Comparison of ENCODE assay signal across 8 cellular contexts in the genomic region with DNA sequence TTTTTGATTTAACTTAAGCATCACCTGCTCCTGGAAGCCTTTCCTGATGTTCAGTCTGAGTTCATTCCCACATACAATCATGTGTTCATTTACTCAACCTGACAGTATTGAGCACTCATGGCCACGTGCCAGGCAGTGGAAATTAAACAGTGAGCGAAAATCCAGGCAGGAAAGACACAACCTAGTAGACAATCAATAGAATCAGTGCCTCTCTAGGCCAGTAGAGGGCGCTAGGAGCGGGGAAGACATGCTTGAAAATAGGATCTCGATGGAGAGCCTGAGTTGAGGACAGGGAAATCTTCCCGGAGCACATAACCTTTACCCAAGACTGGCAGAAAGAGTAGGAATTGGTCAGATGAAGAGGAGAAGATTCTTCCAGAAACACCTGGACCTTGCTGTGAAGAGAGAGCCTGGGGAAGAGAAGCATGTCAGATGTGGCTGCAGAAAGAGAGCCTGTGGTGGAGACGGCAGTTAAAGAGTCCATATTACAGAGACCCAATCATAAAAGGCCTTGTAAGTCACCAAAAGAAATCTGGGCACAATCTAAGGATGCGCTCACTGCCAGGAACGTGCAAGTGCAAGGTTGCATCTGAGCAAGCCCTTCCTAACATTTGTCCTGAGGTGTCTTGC.
DNase-seq lines count a peak whose midpoint lies in the region; ATAC-seq and TF ChIP-seq lines count a peak whose summit lies in the region.

No MANE protein-coding gene starts in this region.

- H3K36me3 Mint-ChIP-seq in mesothelial cell of epicardium: no peaks in the 10 kb centered on the region

- H4K20me1 ChIP-seq in DND-41 (ENCODE audit: insufficient read depth, low read length): no peaks in the 10 kb centered on the region

- no peaks in the 10 kb centered on the region for H3K79me2 ChIP-seq in DND-41 (ENCODE audit: insufficient read depth, low read length)

- DNase-seq in DND-41: peak; percentile 30
- peak; percentile 28 for DNase-seq in HCEC 1CT
- DNase-seq in SK-N-DZ (ENCODE audit: low spot score): peak; percentile 41
- DNase-seq in effector CD8-positive, alpha-beta T cell (lab: John Stamatoyannopoulos, UW): peak; percentile 2
- DNase-seq in mesothelial cell of epicardium (ENCODE audit: low spot score in 2 of 2, unreplicated experiment in 2 of 2): peak in 1 of 2 experiments; percentile 44
- peak; percentile 59 for DNase-seq in ureter (ENCODE audit: low spot score)
- DNase-seq in GOT3 (lab: John Stamatoyannopoulos, UW): no peak

- no peak overlapping the region for H3K9ac ChIP-seq in DND-41 (ENCODE audit: low read depth, low read length)

- H3K4me3 Mint-ChIP-seq in mesothelial cell of epicardium: no peak overlapping the region

- peak; percentile 71 for TF ChIP-seq CTCF in DND-41 (IDR thresholded peaks at IDR 0.05; ENCODE audit: borderline replicate concordance, extremely low read depth, low read length, poor library complexity, severe bottlenecking)
- peak; percentile 56 for TF ChIP-seq CTCF in mesothelial cell of epicardium (IDR thresholded peaks at IDR 0.05; ENCODE audit: unreplicated experiment)

- H3K4me3 ChIP-seq in DND-41 (ENCODE audit: low read depth in 1 of 2, low read length in 2 of 2): no peak overlapping the region

- no peak overlapping the region for H3K27ac Mint-ChIP-seq in mesothelial cell of epicardium

- H3K9me3 ChIP-seq in DND-41 (ENCODE audit: insufficient read depth, low read length, severe bottlenecking): no peaks in the 10 kb centered on the region

- H3K27me3 Mint-ChIP-seq in mesothelial cell of epicardium (ENCODE audit: low read depth): no peaks in the 10 kb centered on the region

- ATAC-seq in DND-41 (ENCODE audit: insufficient read depth, low read depth) (0 out of 3 replicates have a peak, but pooled peaks have one; percentile 29), HG03097 (IDR thresholded peaks at IDR 0.05; ENCODE audit: low FRiP score, unreplicated experiment) (no peak)

- no peak overlapping the region for H3K27ac ChIP-seq in DND-41 (ENCODE audit: low read length)

- peaks cover 3% of the 10 kb centered on the region for H3K4me1 Mint-ChIP-seq in mesothelial cell of epicardium

- H3K36me3 ChIP-seq in DND-41 (ENCODE audit: insufficient read depth, low read length): no peaks in the 10 kb centered on the region

- H3K27me3 ChIP-seq in DND-41 (ENCODE audit: insufficient read depth, low read length, poor library complexity): peaks cover 3% of the 10 kb centered on the region

- no peaks in the 10 kb centered on the region for H3K9me3 Mint-ChIP-seq in mesothelial cell of epicardium

- no peak overlapping the region for H2AFZ ChIP-seq in DND-41 (ENCODE audit: low read depth, low read length)

- no peak overlapping the region for H3K4me2 ChIP-seq in DND-41 (ENCODE audit: insufficient read depth, low read length)

- H3K4me1 ChIP-seq in DND-41 (ENCODE audit: insufficient read depth, low read length): no peaks in the 10 kb centered on the region
